Comparison of ENCODE assay signal across 11 cellular contexts in genomic region chr22:20510811-20511577, GRCh38. TPM values are rescaled to one million over a fixed set of nuclear protein-coding genes. Genes with fewer than 3 reads are reported as not detected.
DNase-seq lines count a peak whose midpoint lies in the region; ATAC-seq, FAIRE-seq and TF ChIP-seq lines count a peak whose summit lies in the region.
"Had no signal": no experiment of that assay in that cellular context is flagged by ENCODE, and none has a peak within 500 bp of the region (broad histone marks: within the 10 kb centered on the region; RNA-seq: fewer than 3 reads in every experiment).

No MANE protein-coding gene starts in this region.

- H3K4me3 ChIP-seq in HepG2 (replicated peaks in 1 of 3; ENCODE audit: insufficient read depth in 1 of 3, low read depth in 2 of 3, low read length in 3 of 3) (no peak overlapping the region), right lobe of liver (no peak overlapping the region), adipocyte (ENCODE audit: low read length) (peak overlapping the region; percentile 91), mucosa of stomach (ENCODE audit: low read length) (no peak overlapping the region)

- TF ChIP-seq CTCF in HepG2 (CRISPR knock-in tag; IDR thresholded peaks at IDR 0.05) (no peak), right lobe of liver (IDR thresholded peaks at IDR 0.05) (no peak)

- H3K79me2 ChIP-seq in HepG2 (ENCODE audit: insufficient read depth, low read length), result peaks cover 76% of the 10 kb centered on the region

- no TSS peak for BruUV-seq in HepG2 (replicated peaks; lab: Mats Ljungman, UMichigan)

- no peak overlapping the region for H2AFZ ChIP-seq in HepG2 (ENCODE audit: low read length)

- no peaks in the 10 kb centered on the region for H3K9me3 ChIP-seq in HepG2 (ENCODE audit: low read length)
- H3K9me3 ChIP-seq in right lobe of liver, result no peaks in the 10 kb centered on the region
- H3K9me3 ChIP-seq in adipocyte (ENCODE audit: control insufficient read depth, low read length), result no peaks in the 10 kb centered on the region
- no peaks in the 10 kb centered on the region for H3K9me3 ChIP-seq in mucosa of stomach (ENCODE audit: control insufficient read depth, low read length)

- H3K27me3 ChIP-seq in HepG2 (ENCODE audit: control insufficient read depth in 1 of 2, insufficient read depth in 2 of 2, low read length in 2 of 2) (peaks cover 0 to 4% of the 10 kb centered on the region in 2 experiments; a peak in 1 of 5 replicates), right lobe of liver (no peaks in the 10 kb centered on the region), adipocyte (replicated peaks; ENCODE audit: control insufficient read depth, insufficient read depth, low read length) (no peaks in the 10 kb centered on the region), mucosa of stomach (ENCODE audit: control insufficient read depth, insufficient read depth, low read length) (no peaks in the 10 kb centered on the region)

- DNase-seq in HepG2 (ENCODE audit: low spot score) (no peak), right lobe of liver (no peak), adipocyte (ENCODE audit: low read depth) (no peak), SIG-M5 (lab: John Stamatoyannopoulos, UW) (no peak)
- no peak for DNase-seq in NK-92 treated with Interleukin-12 subunit alpha and Interleukin-12 subunit beta, amount 100 ng/mL, for 24 hours (lab: John Stamatoyannopoulos, UW)
- no peak for DNase-seq in stimulated activated CD4-positive, alpha-beta T cell treated with anti-CD3 and anti-CD28 coated beads, Interleukin-12 subunit alpha, Interleukin-12 subunit beta, amount 100 ng/mL, for 4 hours
- DNase-seq: NCI-H526; stimulated activated CD4-positive, alpha-beta T cell treated with anti-CD3 and anti-CD28 coated beads, Interleukin-4, amount 100 ng/mL, for 1 hour had no signal

- POLR2A ChIA-PET in HepG2 (lab: Yijun Ruan, JAX), result no interaction called here

- peaks cover 8 to 21% of the 10 kb centered on the region in 2 experiments; a peak in 4 of 5 replicates for H3K36me3 ChIP-seq in HepG2 (replicated peaks in 1 of 2; ENCODE audit: control insufficient read depth in 1 of 2, insufficient read depth in 2 of 2, low read length in 2 of 2)
- H3K36me3 ChIP-seq in right lobe of liver, result peaks cover 0 to 4% (median 2%) of the 10 kb centered on the region in 4 donors
- peaks cover 5% of the 10 kb centered on the region for H3K36me3 ChIP-seq in adipocyte (ENCODE audit: control insufficient read depth, insufficient read depth, low read length, severe bottlenecking)
- H3K36me3 ChIP-seq in mucosa of stomach (ENCODE audit: control insufficient read depth, insufficient read depth, low read length), result no peaks in the 10 kb centered on the region

- 89% methylated on average over 10 of the region's 10 CpGs for whole genome bisulfite sequencing in HepG2 (ENCODE audit: low lambda C conversion rate)
- WGBS in right lobe of liver (ENCODE audit: insufficient coverage, low coverage, low lambda C conversion rate, missing lambda C conversion rate), result 76% methylated on average over 7 of the region's 10 CpGs

- TF ChIP-seq POLR2A in HepG2 (IDR thresholded peaks at IDR 0.05; ENCODE audit: insufficient read depth in 1 of 2, low read depth in 2 of 2, low read length in 2 of 2) (no peak), right lobe of liver (IDR thresholded peaks at IDR 0.05) (no peak)

- H3K4me1 ChIP-seq in HepG2 (ENCODE audit: insufficient read depth, low read length) (peaks cover 47% of the 10 kb centered on the region), right lobe of liver (peaks cover 0 to 29% (median 5%) of the 10 kb centered on the region in 4 donors), adipocyte (ENCODE audit: control insufficient read depth, insufficient read depth, low read length) (peaks cover 43% of the 10 kb centered on the region), mucosa of stomach (ENCODE audit: control insufficient read depth, insufficient read depth, low read length) (peaks cover 38% of the 10 kb centered on the region)

- no peak for FAIRE-seq in HepG2 (lab: Jason Lieb, UNC)
- FAIRE-seq: D721Med had no signal

- intact Hi-C loops in HepG2 (cut with micrococcal nuclease; ENCODE audit: unreplicated experiment), result no loop called here
- intact Hi-C loops in right lobe of liver (cut with DNase I), result no loop called here

- peak overlapping the region; percentile 41 for H3K27ac ChIP-seq in HepG2 (ENCODE audit: extremely low read length, insufficient read depth, low read length)
- no peak overlapping the region for H3K27ac ChIP-seq in right lobe of liver

- no peak for TF ChIP-seq EP300 in HepG2 (IDR thresholded peaks at IDR 0.05; ENCODE audit: low read depth in 2 of 2, low read length in 2 of 2)
- TF ChIP-seq EP300 in HepG2 (CRISPR knock-in tag; IDR thresholded peaks at IDR 0.05; ENCODE audit: borderline replicate concordance), result no peak

- peak overlapping the region; percentile 46 for H3K4me2 ChIP-seq in HepG2 (ENCODE audit: low read depth, low read length)

- no peak for ATAC-seq in HepG2
- ATAC-seq in right lobe of liver, result no peak
- no peak for ATAC-seq in GM21723 (IDR thresholded peaks at IDR 0.05; ENCODE audit: unreplicated experiment)

- H3K9ac ChIP-seq in HepG2 (ENCODE audit: insufficient read depth, low read depth, low read length) (no peak overlapping the region), adipocyte (ENCODE audit: low read length) (peak overlapping the region; percentile 7), mucosa of stomach (ENCODE audit: low read length) (peak overlapping the region; percentile 7)

- peaks cover 36% of the 10 kb centered on the region for H4K20me1 ChIP-seq in HepG2 (ENCODE audit: insufficient read depth, low read length)

- CTCF ChIA-PET in HepG2 (lab: Yijun Ruan, JAX; ENCODE audit: low intra/inter-chr PET ratio, low total read pairs), result no interaction called here

- in situ Hi-C loops in HepG2 (cut with HindIII; ENCODE audit: extremely low pct_ligation_motif_present, low pct_unique_long_range_greater_than_20kb), result no loop called here

- no peak for TF ChIP-seq RAD21 in HepG2 (CRISPR knock-in tag; IDR thresholded peaks at IDR 0.05)

TF ChIP-seq in HepG2, 621 proteins besides CTCF, POLR2A, EP300 and RAD21:
- TF ChIP-seq CREB1 (IDR thresholded peaks at IDR 0.05), result no peak
- TF ChIP-seq CREB1 (CRISPR knock-in tag; IDR thresholded peaks at IDR 0.05), result no peak
- TF ChIP-seq ZNF121 (CRISPR knock-in tag; IDR thresholded peaks at IDR 0.05), result peak; percentile 58; the same call in 1 of the 2 replicates

RNA-seq across cellular contexts. Expression of gene MED15, which starts 3.6 kb away (rescaled TPM):
- total RNA-seq in HepG2 (2016; rRNA removed; fragmentation: Illumina TruSeq; extraction: Trizol) (9.8 and 14.3 TPM in 2 replicates), right lobe of liver (10 to 100 TPM; 15.7 to 34.7 (median 23.6) TPM)
- 51.6 and 53.2 TPM in 2 replicates for total RNA-seq in HepG2 (2016; cell fraction: cytosol; rRNA removed; fragmentation: Illumina TruSeq; extraction: Trizol; ENCODE audit: low read depth)
- 7.7 and 13.5 TPM in 2 replicates for total RNA-seq in HepG2 (2016; cell fraction: insoluble cytoplasmic fraction; rRNA removed; fragmentation: Illumina TruSeq; extraction: Trizol)
- total RNA-seq in HepG2 (2016; cell fraction: membrane; rRNA removed; fragmentation: Illumina TruSeq; extraction: Trizol), result 31.3 and 33.8 TPM in 2 replicates
- 27.9 and 31.0 TPM in 2 replicates for total RNA-seq in HepG2 (2016; cell fraction: nucleus; rRNA removed; fragmentation: Illumina TruSeq; extraction: Trizol)
- 27.0 and 31.0 TPM in 2 replicates for polyA plus RNA-seq in HepG2 (2011; rRNA removed)
- 12.4 and 17.0 TPM in 2 replicates for polyA plus RNA-seq in HepG2 (2011; cell fraction: cytosol; rRNA removed)
- 131 and 178 TPM in 2 replicates for polyA plus RNA-seq in HepG2 (2011; cell fraction: nucleus; rRNA removed)
- 31.5 and 37.1 TPM in 2 replicates for polyA plus RNA-seq in HepG2 (2012)
- polyA plus RNA-seq in HepG2 (2016; cell fraction: cytosol; fragmentation: Illumina TruSeq; extraction: Trizol; ENCODE audit: low read depth), result 6.4 and 9.0 TPM in 2 replicates
- polyA plus RNA-seq in HepG2 (2016; cell fraction: insoluble cytoplasmic fraction; fragmentation: Illumina TruSeq; extraction: Trizol; ENCODE audit: low read depth), result 15.4 and 20.3 TPM in 2 replicates
- polyA plus RNA-seq in HepG2 (2016; cell fraction: membrane; fragmentation: Illumina TruSeq; extraction: Trizol; ENCODE audit: low read depth), result 14.6 and 14.9 TPM in 2 replicates
- polyA plus RNA-seq in HepG2 (2016; cell fraction: nucleus; fragmentation: Illumina TruSeq; extraction: Trizol; ENCODE audit: insufficient read depth, low read depth), result 54.7 and 59.1 TPM in 2 replicates
- 39.9 and 83.9 TPM in 2 replicates for polyA minus RNA-seq in HepG2 (2011; rRNA and poly(A)+ RNA removed; ENCODE audit: low replicate concordance)
- 31.6 and 37.5 TPM in 2 replicates for polyA minus RNA-seq in HepG2 (2011; cell fraction: cytosol; rRNA and poly(A)+ RNA removed)
- 98.0 and 116 TPM in 2 replicates for polyA minus RNA-seq in HepG2 (2011; cell fraction: nucleus; rRNA and poly(A)+ RNA removed)

RNA-seq across cellular contexts. Expression of gene KLHL22, which starts 15.4 kb away (rescaled TPM):
- total RNA-seq in HepG2 (2016; rRNA removed; fragmentation: Illumina TruSeq; extraction: Trizol), result 11.3 and 14.8 TPM in 2 replicates
- total RNA-seq in HepG2 (2016; cell fraction: cytosol; rRNA removed; fragmentation: Illumina TruSeq; extraction: Trizol; ENCODE audit: low read depth), result 3.5 and 4.2 TPM in 2 replicates
- total RNA-seq in HepG2 (2016; cell fraction: insoluble cytoplasmic fraction; rRNA removed; fragmentation: Illumina TruSeq; extraction: Trizol), result 9.8 and 17.0 TPM in 2 replicates
- 5.6 and 6.4 TPM in 2 replicates for total RNA-seq in HepG2 (2016; cell fraction: membrane; rRNA removed; fragmentation: Illumina TruSeq; extraction: Trizol)
- total RNA-seq in HepG2 (2016; cell fraction: nucleus; rRNA removed; fragmentation: Illumina TruSeq; extraction: Trizol), result 16.4 and 19.9 TPM in 2 replicates
- 10.9 and 15.8 TPM in 2 replicates for polyA plus RNA-seq in HepG2 (2011; rRNA removed)
- polyA plus RNA-seq in HepG2 (2011; cell fraction: cytosol; rRNA removed), result 10.9 and 13.2 TPM in 2 replicates
- polyA plus RNA-seq in HepG2 (2011; cell fraction: nucleus; rRNA removed), result 24.9 and 26.8 TPM in 2 replicates
- 7.6 and 8.3 TPM in 2 replicates for polyA plus RNA-seq in HepG2 (2012)
- polyA plus RNA-seq in HepG2 (2016; cell fraction: cytosol; fragmentation: Illumina TruSeq; extraction: Trizol; ENCODE audit: low read depth), result 0.76 and 1.1 TPM in 2 replicates
- polyA plus RNA-seq in HepG2 (2016; cell fraction: insoluble cytoplasmic fraction; fragmentation: Illumina TruSeq; extraction: Trizol; ENCODE audit: low read depth), result 7.9 and 10.3 TPM in 2 replicates
- polyA plus RNA-seq in HepG2 (2016; cell fraction: membrane; fragmentation: Illumina TruSeq; extraction: Trizol; ENCODE audit: low read depth), result 1.1 and 1.6 TPM in 2 replicates
- polyA plus RNA-seq in HepG2 (2016; cell fraction: nucleus; fragmentation: Illumina TruSeq; extraction: Trizol; ENCODE audit: insufficient read depth, low read depth), result 21.4 and 25.4 TPM in 2 replicates
- 12.1 and 32.8 TPM in 2 replicates for polyA minus RNA-seq in HepG2 (2011; rRNA and poly(A)+ RNA removed; ENCODE audit: low replicate concordance)
- polyA minus RNA-seq in HepG2 (2011; cell fraction: cytosol; rRNA and poly(A)+ RNA removed), result 6.0 and 10.6 TPM in 2 replicates
- polyA minus RNA-seq in HepG2 (2011; cell fraction: nucleus; rRNA and poly(A)+ RNA removed), result 17.1 and 18.6 TPM in 2 replicates
- total RNA-seq in right lobe of liver, result 10 to 100 TPM in 3 of 6 experiments, 1 to 10 TPM in 3; 9.0 to 14.2 (median 10.2) TPM
